ENCODE assay signal across 8 cellular contexts in the genomic region with DNA sequence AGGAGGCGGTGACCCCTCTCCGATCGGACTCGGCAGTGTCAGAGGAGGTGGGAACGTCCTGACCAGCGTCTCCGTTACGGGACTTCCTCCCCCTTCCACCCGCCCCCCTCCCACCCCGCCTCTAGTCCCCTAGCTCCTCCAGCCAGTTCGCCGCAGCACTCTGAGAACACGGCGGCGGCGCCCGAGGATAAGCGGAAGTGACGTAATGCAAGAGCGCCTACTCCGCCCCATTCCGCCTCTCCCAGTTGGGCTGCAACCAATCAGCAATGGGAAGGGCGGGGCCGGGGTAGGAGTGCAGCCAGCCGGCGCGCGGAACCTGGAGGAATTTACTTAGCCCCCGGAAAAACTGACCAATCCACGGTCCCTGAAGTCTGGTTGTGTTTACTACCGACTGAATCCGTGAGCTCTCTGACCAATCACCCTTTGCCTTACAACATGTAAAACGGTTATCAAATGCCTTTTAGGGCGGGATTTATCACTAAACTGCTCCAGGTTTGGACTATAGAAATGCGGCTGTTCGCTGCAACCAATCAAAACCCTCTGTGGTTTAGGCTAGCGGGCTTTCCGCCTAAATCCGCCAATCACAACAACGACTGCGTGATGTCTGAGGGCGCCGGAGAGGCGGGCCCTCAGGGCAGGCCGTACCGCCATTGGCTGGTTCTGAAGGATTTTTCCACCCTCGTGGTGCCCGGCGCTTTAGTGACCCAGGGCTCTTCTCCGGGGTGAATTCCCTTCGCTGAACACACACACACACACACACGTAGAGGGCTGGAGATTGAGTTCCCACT. TPM values are rescaled to one million over a fixed set of nuclear protein-coding genes. Genes with fewer than 3 reads are reported as not detected.
DNase-seq lines count a peak whose midpoint lies in the region; ATAC-seq and TF ChIP-seq lines count a peak whose summit lies in the region.

A gene with protein sequence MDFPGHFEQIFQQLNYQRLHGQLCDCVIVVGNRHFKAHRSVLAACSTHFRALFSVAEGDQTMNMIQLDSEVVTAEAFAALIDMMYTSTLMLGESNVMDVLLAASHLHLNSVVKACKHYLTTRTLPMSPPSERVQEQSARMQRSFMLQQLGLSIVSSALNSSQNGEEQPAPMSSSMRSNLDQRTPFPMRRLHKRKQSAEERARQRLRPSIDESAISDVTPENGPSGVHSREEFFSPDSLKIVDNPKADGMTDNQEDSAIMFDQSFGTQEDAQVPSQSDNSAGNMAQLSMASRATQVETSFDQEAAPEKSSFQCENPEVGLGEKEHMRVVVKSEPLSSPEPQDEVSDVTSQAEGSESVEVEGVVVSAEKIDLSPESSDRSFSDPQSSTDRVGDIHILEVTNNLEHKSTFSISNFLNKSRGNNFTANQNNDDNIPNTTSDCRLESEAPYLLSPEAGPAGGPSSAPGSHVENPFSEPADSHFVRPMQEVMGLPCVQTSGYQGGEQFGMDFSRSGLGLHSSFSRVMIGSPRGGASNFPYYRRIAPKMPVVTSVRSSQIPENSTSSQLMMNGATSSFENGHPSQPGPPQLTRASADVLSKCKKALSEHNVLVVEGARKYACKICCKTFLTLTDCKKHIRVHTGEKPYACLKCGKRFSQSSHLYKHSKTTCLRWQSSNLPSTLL (minus strand): TSS at position 202 of the 788 bp plus-strand sequence. CDS start 22,899 bp downstream, outside the sequence.

- H3K27ac Mint-ChIP-seq in activated CD4-positive, alpha-beta T cell treated with anti-CD3 and anti-CD28 coated beads, Interleukin-2, amount 10 ng/mL, durations not matched to agents 7 days and 5 days, result peak within 1 kb of the TSS; percentile 98

- CTCF ChIA-PET in BJ (lab: Yijun Ruan, JAX), result no interaction called here
- CTCF ChIA-PET in activated CD4-positive, alpha-beta T cell treated with anti-CD3 and anti-CD28 coated beads, Interleukin-2, amount 10 ng/mL, durations not matched to agents 7 days and 5 days (lab: Charles Lee), result interaction anchor here (0.8 kb wide), 1 partner anchor 14 kb away, joined by 3 read pairs; no protein-coding TSS in a partner anchor

- no peak for TF ChIP-seq CTCF in BJ (IDR thresholded peaks at IDR 0.05; ENCODE audit: insufficient read depth, low read depth, low read length)

- peak; percentile 100 for DNase-seq in BJ (ENCODE audit: low read depth)
- DNase-seq in NCI-H69 (lab: John Stamatoyannopoulos, UW), result peak; percentile 100
- peak; percentile 99 for DNase-seq in activated CD4-positive, alpha-beta T cell treated with anti-CD3 and anti-CD28 coated beads, Interleukin-2, amount 10 ng/mL, durations not matched to agents 7 days and 5 days
- DNase-seq in dedifferentiated amniotic fluid mesenchymal stem cell (ENCODE audit: extremely low spot score), result peak; percentile 100
- DNase-seq in left lobe of liver (ENCODE audit: low spot score), result peak; percentile 99
- DNase-seq in stimulated activated CD4-positive, alpha-beta T cell treated with anti-CD3 and anti-CD28 coated beads, Interleukin-2, amount 100 ng/mL, for 4 hours (ENCODE audit: low read depth), result peak; percentile 98

- POLR2A ChIA-PET in BJ (lab: Charles Lee), result interaction anchor here (0.6 kb wide), 1 partner anchor 73 kb away, joined by 6 read pairs; no protein-coding TSS in a partner anchor
- POLR2A ChIA-PET in activated CD4-positive, alpha-beta T cell treated with anti-CD3 and anti-CD28 coated beads, Interleukin-2, amount 10 ng/mL, durations not matched to agents 7 days and 5 days (lab: Charles Lee), result interaction anchor here (1.7 kb wide), 1 partner anchor 20 kb away, joined by 4 read pairs; a partner anchor contains a TSS

- H3K36me3 ChIP-seq in BJ (ENCODE audit: control insufficient read depth, insufficient read depth, low read length), result peaks cover 1% of the 10 kb centered on the region; the same call in 1 of the 2 replicates

- peak; percentile 71 for ATAC-seq in GM19328 (IDR thresholded peaks at IDR 0.05; ENCODE audit: unreplicated experiment)
- peak; percentile 82 for ATAC-seq in HG03520 (IDR thresholded peaks at IDR 0.05; ENCODE audit: unreplicated experiment)
- peak; percentile 80 for ATAC-seq in left lobe of liver

- H3K4me3 Mint-ChIP-seq in activated CD4-positive, alpha-beta T cell treated with anti-CD3 and anti-CD28 coated beads, Interleukin-2, amount 10 ng/mL, durations not matched to agents 7 days and 5 days, result peak within 1 kb of the TSS; percentile 96

- H3K27me3 ChIP-seq in BJ (ENCODE audit: control insufficient read depth, insufficient read depth, low read length), result no peaks in the 10 kb centered on the region

- no peaks in the 10 kb centered on the region for H3K9me3 Mint-ChIP-seq in activated CD4-positive, alpha-beta T cell treated with anti-CD3 and anti-CD28 coated beads, Interleukin-2, amount 10 ng/mL, durations not matched to agents 7 days and 5 days

- peak within 1 kb of the TSS; percentile 99 for H3K4me3 ChIP-seq in BJ (ENCODE audit: low read depth, low read length)

- no peaks in the 10 kb centered on the region for H3K27me3 Mint-ChIP-seq in activated CD4-positive, alpha-beta T cell treated with anti-CD3 and anti-CD28 coated beads, Interleukin-2, amount 10 ng/mL, durations not matched to agents 7 days and 5 days

- peaks cover 1% of the 10 kb centered on the region for H3K36me3 Mint-ChIP-seq in activated CD4-positive, alpha-beta T cell treated with anti-CD3 and anti-CD28 coated beads, Interleukin-2, amount 10 ng/mL, durations not matched to agents 7 days and 5 days (ENCODE audit: low read depth)

- peaks cover 42% of the 10 kb centered on the region for H3K4me1 Mint-ChIP-seq in activated CD4-positive, alpha-beta T cell treated with anti-CD3 and anti-CD28 coated beads, Interleukin-2, amount 10 ng/mL, durations not matched to agents 7 days and 5 days

RNA-seq across cellular contexts. Expression of the gene that starts here (rescaled TPM):
- 11.6 and 12.6 TPM in 2 replicates for polyA plus RNA-seq in BJ (2011; rRNA removed)
- 13.9 and 19.7 TPM in 2 replicates for polyA minus RNA-seq in BJ (2011; rRNA and poly(A)+ RNA removed)
- total RNA-seq in activated CD4-positive, alpha-beta T cell treated with anti-CD3 and anti-CD28 coated beads, Interleukin-2, amount 10 ng/mL, durations not matched to agents 7 days and 5 days, result 10 to 100 TPM; 10.0 to 10.2 TPM
- total RNA-seq in left lobe of liver, result 5.5 TPM

Comparison
In these comparisons a context has a peak if more than half of its experiments do, and no peak if none do; other contexts are left out.
1. Peak in every context shown above with its lines: DNase-seq, ATAC-seq and H3K4me3 ChIP-seq.